ENCODE assay signal across 1 cellular context in the genomic region with DNA sequence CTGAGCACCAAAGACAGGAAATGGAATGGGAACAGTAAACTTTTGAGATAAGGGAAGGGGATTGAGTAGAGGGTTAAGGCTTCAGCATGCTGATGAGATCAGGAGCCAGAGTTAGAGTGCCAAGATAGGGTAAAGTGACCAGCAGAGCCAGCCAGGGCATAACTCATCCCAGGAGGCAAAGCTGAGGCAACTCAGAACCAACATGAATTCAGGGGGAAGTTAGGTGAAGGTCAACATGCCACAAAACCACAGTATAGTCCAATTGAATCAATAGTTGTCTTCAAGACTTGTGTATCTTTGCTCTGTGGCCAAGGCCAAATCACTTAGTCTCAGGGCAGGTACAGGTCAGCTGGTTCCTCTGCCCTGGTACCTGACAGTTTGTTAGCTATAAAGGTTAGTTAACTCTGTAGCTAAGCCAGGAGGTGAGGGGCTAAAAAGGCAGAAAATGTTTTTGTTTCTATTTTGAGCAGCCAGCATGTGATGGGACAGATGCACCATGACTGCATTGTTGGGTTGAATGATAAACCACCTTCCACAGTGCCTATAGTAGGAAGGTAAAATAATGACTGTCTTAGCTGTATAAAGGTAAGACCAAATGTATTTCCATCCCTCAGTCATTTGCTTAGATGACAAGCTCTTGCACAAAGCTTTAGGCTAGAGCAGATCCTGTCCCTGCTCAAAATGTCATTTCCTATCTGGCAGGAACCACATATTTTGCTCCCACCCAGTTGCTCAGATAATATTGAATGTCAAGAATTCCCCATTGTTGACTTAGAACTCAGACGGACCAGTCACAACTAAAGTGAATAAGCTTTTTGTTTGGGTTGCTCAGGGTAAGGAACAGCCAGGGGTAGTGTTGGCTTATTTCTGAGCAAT.
A peak's percentile ranks its signal among the peaks of the same experiment; 100 is the strongest.
TF ChIP-seq lines count a peak whose summit lies in the region.

No MANE protein-coding gene starts in this region.

TF ChIP-seq in HepG2, 621 proteins besides CTCF, POLR2A, EP300 and RAD21 (continued from another document and continues in another):
- TF ChIP-seq ZNF142 (CRISPR knock-in tag; IDR thresholded peaks at IDR 0.05) (0 out of 2 replicates have a peak, but pooled peaks have one; percentile 46), DMTF1 (CRISPR knock-in tag; IDR thresholded peaks at IDR 0.05) (no peak), ZNF878 (CRISPR knock-in tag; IDR thresholded peaks at IDR 0.05) (no peak), ZNF446 (CRISPR knock-in tag; IDR thresholded peaks at IDR 0.05) (no peak), AKNA (CRISPR knock-in tag; IDR thresholded peaks at IDR 0.05; ENCODE audit: borderline replicate concordance) (no peak), NR2F1 (CRISPR knock-in tag; IDR thresholded peaks at IDR 0.05) (peak; percentile 81 to 91), PITX1 (CRISPR knock-in tag; IDR thresholded peaks at IDR 0.05) (peak; percentile 82), JUN (CRISPR knock-in tag; IDR thresholded peaks at IDR 0.05) (no peak), FLYWCH1 (CRISPR knock-in tag; IDR thresholded peaks at IDR 0.05) (no peak), RBAK (CRISPR knock-in tag; IDR thresholded peaks at IDR 0.05) (0 out of 2 replicates have a peak, but pooled peaks have one; percentile 24)
- TF ChIP-seq, protein P1, sequence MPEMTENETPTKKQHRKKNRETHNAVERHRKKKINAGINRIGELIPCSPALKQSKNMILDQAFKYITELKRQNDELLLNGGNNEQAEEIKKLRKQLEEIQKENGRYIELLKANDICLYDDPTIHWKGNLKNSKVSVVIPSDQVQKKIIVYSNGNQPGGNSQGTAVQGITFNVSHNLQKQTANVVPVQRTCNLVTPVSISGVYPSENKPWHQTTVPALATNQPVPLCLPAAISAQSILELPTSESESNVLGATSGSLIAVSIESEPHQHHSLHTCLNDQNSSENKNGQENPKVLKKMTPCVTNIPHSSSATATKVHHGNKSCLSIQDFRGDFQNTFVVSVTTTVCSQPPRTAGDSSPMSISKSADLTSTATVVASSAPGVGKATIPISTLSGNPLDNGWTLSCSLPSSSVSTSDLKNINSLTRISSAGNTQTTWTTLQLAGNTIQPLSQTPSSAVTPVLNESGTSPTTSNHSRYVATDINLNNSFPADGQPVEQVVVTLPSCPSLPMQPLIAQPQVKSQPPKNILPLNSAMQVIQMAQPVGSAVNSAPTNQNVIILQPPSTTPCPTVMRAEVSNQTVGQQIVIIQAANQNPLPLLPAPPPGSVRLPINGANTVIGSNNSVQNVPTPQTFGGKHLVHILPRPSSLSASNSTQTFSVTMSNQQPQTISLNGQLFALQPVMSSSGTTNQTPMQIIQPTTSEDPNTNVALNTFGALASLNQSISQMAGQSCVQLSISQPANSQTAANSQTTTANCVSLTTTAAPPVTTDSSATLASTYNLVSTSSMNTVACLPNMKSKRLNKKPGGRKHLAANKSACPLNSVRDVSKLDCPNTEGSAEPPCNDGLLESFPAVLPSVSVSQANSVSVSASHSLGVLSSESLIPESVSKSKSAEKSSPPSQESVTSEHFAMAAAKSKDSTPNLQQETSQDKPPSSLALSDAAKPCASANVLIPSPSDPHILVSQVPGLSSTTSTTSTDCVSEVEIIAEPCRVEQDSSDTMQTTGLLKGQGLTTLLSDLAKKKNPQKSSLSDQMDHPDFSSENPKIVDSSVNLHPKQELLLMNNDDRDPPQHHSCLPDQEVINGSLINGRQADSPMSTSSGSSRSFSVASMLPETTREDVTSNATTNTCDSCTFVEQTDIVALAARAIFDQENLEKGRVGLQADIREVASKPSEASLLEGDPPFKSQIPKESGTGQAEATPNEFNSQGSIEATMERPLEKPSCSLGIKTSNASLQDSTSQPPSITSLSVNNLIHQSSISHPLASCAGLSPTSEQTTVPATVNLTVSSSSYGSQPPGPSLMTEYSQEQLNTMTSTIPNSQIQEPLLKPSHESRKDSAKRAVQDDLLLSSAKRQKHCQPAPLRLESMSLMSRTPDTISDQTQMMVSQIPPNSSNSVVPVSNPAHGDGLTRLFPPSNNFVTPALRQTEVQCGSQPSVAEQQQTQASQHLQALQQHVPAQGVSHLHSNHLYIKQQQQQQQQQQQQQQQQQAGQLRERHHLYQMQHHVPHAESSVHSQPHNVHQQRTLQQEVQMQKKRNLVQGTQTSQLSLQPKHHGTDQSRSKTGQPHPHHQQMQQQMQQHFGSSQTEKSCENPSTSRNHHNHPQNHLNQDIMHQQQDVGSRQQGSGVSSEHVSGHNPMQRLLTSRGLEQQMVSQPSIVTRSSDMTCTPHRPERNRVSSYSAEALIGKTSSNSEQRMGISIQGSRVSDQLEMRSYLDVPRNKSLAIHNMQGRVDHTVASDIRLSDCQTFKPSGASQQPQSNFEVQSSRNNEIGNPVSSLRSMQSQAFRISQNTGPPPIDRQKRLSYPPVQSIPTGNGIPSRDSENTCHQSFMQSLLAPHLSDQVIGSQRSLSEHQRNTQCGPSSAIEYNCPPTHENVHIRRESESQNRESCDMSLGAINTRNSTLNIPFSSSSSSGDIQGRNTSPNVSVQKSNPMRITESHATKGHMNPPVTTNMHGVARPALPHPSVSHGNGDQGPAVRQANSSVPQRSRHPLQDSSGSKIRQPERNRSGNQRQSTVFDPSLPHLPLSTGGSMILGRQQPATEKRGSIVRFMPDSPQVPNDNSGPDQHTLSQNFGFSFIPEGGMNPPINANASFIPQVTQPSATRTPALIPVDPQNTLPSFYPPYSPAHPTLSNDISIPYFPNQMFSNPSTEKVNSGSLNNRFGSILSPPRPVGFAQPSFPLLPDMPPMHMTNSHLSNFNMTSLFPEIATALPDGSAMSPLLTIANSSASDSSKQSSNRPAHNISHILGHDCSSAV (CRISPR knock-in tag; IDR thresholded peaks at IDR 0.05; ENCODE audit: borderline replicate concordance), result no peak
- TF ChIP-seq, protein P2, sequence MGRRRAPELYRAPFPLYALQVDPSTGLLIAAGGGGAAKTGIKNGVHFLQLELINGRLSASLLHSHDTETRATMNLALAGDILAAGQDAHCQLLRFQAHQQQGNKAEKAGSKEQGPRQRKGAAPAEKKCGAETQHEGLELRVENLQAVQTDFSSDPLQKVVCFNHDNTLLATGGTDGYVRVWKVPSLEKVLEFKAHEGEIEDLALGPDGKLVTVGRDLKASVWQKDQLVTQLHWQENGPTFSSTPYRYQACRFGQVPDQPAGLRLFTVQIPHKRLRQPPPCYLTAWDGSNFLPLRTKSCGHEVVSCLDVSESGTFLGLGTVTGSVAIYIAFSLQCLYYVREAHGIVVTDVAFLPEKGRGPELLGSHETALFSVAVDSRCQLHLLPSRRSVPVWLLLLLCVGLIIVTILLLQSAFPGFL (CRISPR knock-in tag; IDR thresholded peaks at IDR 0.05), result no peak
